9 cellular contexts compared by ENCODE assay signal in genomic region chr12:67698711-67699603, GRCh38. TPM values are rescaled to one million over a fixed set of nuclear protein-coding genes. Genes with fewer than 3 reads are reported as not detected.
DNase-seq lines count a peak whose midpoint lies in the region; ATAC-seq lines count a peak whose summit lies in the region.
"Had no signal": no experiment of that assay in that cellular context is flagged by ENCODE, and none has a peak within 500 bp of the region (broad histone marks: within the 10 kb centered on the region; RNA-seq: fewer than 3 reads in every experiment).

No MANE protein-coding gene starts in this region.

- H3K9me3 Mint-ChIP-seq in activated CD4-positive, alpha-beta memory T cell treated with anti-CD3 and anti-CD28 coated beads, Interleukin-2, amount 10 ng/mL, durations not matched to agents 7 days and 5 days: no peaks in the 10 kb centered on the region

- POLR2A ChIA-PET in activated CD4-positive, alpha-beta memory T cell treated with anti-CD3 and anti-CD28 coated beads, Interleukin-2, amount 10 ng/mL, durations not matched to agents 7 days and 5 days (lab: Charles Lee): interaction anchor here (1.0 kb wide), 1 partner anchor 36 kb away, joined by 3 read pairs; no protein-coding TSS in a partner anchor

- no peaks in the 10 kb centered on the region for H3K9me3 ChIP-seq in KOPT-K1 (ENCODE audit: insufficient read depth, low read length, poor library complexity, severe bottlenecking)

- peaks cover 36% of the 10 kb centered on the region for H3K4me1 Mint-ChIP-seq in activated CD4-positive, alpha-beta memory T cell treated with anti-CD3 and anti-CD28 coated beads, Interleukin-2, amount 10 ng/mL, durations not matched to agents 7 days and 5 days

- CTCF ChIA-PET in activated CD4-positive, alpha-beta memory T cell treated with anti-CD3 and anti-CD28 coated beads, Interleukin-2, amount 10 ng/mL, durations not matched to agents 7 days and 5 days (lab: Charles Lee): no interaction called here

- peak overlapping the region; percentile 33 for H3K27ac ChIP-seq in KOPT-K1 (ENCODE audit: low read depth, low read length, poor library complexity, severe bottlenecking)

- peaks cover under 1% of the 10 kb centered on the region for H3K36me3 Mint-ChIP-seq in activated CD4-positive, alpha-beta memory T cell treated with anti-CD3 and anti-CD28 coated beads, Interleukin-2, amount 10 ng/mL, durations not matched to agents 7 days and 5 days (ENCODE audit: low read depth)

- peaks cover 67% of the 10 kb centered on the region for H3K27me3 Mint-ChIP-seq in activated CD4-positive, alpha-beta memory T cell treated with anti-CD3 and anti-CD28 coated beads, Interleukin-2, amount 10 ng/mL, durations not matched to agents 7 days and 5 days

- H3K27ac Mint-ChIP-seq in activated CD4-positive, alpha-beta memory T cell treated with anti-CD3 and anti-CD28 coated beads, Interleukin-2, amount 10 ng/mL, durations not matched to agents 7 days and 5 days: peak overlapping the region; percentile 58

- no peaks in the 10 kb centered on the region for H3K36me3 ChIP-seq in KOPT-K1 (ENCODE audit: insufficient read depth, low read length)

- ATAC-seq in GM21529 (IDR thresholded peaks at IDR 0.05; ENCODE audit: unreplicated experiment): peak; percentile 96
- ATAC-seq: HCT116 had no signal

- H3K4me3 Mint-ChIP-seq in activated CD4-positive, alpha-beta memory T cell treated with anti-CD3 and anti-CD28 coated beads, Interleukin-2, amount 10 ng/mL, durations not matched to agents 7 days and 5 days: peak overlapping the region; percentile 61

- DNase-seq in COLO829 (ENCODE audit: low spot score) (peak; percentile 58), fibroblast of peridontal ligament (ENCODE audit: extremely low read depth) (peak; percentile 57), NCI-H82 treated with DMSO at 0.1 percent for 48 hours (lab: John Stamatoyannopoulos, UW; ENCODE audit: unreplicated experiment) (no peak), DMS53 treated with DMSO at 0.1 percent for 48 hours (lab: John Stamatoyannopoulos, UW; ENCODE audit: unreplicated experiment) (no peak)
- DNase-seq in activated CD4-positive, alpha-beta memory T cell treated with anti-CD3 and anti-CD28 coated beads, Interleukin-2, amount 10 ng/mL, durations not matched to agents 7 days and 5 days: peak; percentile 59
- peak; percentile 43 to 64 for DNase-seq in stimulated activated CD4-positive, alpha-beta T cell treated with anti-CD3 and anti-CD28 coated beads, Interleukin-2, amount 100 ng/mL, for 24 hours

RNA-seq across cellular contexts. Expression of gene DYRK2, which starts 50.4 kb away (rescaled TPM):
- 10 to 100 TPM; 49.5 to 53.5 TPM for total RNA-seq in activated CD4-positive, alpha-beta memory T cell treated with anti-CD3 and anti-CD28 coated beads, Interleukin-2, amount 10 ng/mL, durations not matched to agents 7 days and 5 days

Comparison
In these comparisons a context has a peak if more than half of its experiments do, and no peak if none do; other contexts are left out.
1. DNase-seq: peak in COLO829 (single experiment), activated CD4-positive, alpha-beta memory T cell treated with anti-CD3 and anti-CD28 coated beads, Interleukin-2, amount 10 ng/mL, durations not matched to agents 7 days and 5 days (single experiment), fibroblast of peridontal ligament (single experiment) and stimulated activated CD4-positive, alpha-beta T cell treated with anti-CD3 and anti-CD28 coated beads, Interleukin-2, amount 100 ng/mL, for 24 hours (2 of 2); none in NCI-H82 treated with DMSO at 0.1 percent for 48 hours (single experiment) and DMS53 treated with DMSO at 0.1 percent for 48 hours (single experiment).